ENCODE assay signal across 2 cellular contexts in the genomic region with DNA sequence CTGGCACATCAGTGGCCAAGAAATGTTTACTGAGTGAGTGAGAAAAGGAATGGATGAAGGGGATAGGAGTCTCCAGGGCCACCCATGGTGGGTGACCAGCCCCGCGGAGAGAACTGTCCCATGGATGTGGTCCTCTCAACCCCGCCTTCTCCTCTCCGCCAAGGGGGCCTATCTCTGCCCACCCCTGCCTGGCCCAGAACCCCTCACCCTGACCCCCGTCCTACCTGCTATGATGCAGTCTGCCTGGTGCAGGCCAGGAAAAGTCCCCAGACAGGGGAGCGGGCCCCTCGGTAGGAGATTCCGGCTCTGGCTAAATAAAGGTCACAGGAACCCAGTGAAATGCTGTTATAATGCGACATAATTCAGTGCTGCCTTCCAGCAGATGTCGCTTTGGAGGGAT.
TF ChIP-seq lines count a peak whose summit lies in the region.

No MANE protein-coding gene starts in this region.

TF ChIP-seq in HepG2, 621 proteins besides CTCF, POLR2A, EP300 and RAD21:
- no peak for TF ChIP-seq ZNF790 (CRISPR knock-in tag; IDR thresholded peaks at IDR 0.05; ENCODE audit: borderline replicate concordance)

TF ChIP-seq in H1, 55 proteins besides CTCF, POLR2A, EP300 and RAD21:
- TF ChIP-seq, protein P1, sequence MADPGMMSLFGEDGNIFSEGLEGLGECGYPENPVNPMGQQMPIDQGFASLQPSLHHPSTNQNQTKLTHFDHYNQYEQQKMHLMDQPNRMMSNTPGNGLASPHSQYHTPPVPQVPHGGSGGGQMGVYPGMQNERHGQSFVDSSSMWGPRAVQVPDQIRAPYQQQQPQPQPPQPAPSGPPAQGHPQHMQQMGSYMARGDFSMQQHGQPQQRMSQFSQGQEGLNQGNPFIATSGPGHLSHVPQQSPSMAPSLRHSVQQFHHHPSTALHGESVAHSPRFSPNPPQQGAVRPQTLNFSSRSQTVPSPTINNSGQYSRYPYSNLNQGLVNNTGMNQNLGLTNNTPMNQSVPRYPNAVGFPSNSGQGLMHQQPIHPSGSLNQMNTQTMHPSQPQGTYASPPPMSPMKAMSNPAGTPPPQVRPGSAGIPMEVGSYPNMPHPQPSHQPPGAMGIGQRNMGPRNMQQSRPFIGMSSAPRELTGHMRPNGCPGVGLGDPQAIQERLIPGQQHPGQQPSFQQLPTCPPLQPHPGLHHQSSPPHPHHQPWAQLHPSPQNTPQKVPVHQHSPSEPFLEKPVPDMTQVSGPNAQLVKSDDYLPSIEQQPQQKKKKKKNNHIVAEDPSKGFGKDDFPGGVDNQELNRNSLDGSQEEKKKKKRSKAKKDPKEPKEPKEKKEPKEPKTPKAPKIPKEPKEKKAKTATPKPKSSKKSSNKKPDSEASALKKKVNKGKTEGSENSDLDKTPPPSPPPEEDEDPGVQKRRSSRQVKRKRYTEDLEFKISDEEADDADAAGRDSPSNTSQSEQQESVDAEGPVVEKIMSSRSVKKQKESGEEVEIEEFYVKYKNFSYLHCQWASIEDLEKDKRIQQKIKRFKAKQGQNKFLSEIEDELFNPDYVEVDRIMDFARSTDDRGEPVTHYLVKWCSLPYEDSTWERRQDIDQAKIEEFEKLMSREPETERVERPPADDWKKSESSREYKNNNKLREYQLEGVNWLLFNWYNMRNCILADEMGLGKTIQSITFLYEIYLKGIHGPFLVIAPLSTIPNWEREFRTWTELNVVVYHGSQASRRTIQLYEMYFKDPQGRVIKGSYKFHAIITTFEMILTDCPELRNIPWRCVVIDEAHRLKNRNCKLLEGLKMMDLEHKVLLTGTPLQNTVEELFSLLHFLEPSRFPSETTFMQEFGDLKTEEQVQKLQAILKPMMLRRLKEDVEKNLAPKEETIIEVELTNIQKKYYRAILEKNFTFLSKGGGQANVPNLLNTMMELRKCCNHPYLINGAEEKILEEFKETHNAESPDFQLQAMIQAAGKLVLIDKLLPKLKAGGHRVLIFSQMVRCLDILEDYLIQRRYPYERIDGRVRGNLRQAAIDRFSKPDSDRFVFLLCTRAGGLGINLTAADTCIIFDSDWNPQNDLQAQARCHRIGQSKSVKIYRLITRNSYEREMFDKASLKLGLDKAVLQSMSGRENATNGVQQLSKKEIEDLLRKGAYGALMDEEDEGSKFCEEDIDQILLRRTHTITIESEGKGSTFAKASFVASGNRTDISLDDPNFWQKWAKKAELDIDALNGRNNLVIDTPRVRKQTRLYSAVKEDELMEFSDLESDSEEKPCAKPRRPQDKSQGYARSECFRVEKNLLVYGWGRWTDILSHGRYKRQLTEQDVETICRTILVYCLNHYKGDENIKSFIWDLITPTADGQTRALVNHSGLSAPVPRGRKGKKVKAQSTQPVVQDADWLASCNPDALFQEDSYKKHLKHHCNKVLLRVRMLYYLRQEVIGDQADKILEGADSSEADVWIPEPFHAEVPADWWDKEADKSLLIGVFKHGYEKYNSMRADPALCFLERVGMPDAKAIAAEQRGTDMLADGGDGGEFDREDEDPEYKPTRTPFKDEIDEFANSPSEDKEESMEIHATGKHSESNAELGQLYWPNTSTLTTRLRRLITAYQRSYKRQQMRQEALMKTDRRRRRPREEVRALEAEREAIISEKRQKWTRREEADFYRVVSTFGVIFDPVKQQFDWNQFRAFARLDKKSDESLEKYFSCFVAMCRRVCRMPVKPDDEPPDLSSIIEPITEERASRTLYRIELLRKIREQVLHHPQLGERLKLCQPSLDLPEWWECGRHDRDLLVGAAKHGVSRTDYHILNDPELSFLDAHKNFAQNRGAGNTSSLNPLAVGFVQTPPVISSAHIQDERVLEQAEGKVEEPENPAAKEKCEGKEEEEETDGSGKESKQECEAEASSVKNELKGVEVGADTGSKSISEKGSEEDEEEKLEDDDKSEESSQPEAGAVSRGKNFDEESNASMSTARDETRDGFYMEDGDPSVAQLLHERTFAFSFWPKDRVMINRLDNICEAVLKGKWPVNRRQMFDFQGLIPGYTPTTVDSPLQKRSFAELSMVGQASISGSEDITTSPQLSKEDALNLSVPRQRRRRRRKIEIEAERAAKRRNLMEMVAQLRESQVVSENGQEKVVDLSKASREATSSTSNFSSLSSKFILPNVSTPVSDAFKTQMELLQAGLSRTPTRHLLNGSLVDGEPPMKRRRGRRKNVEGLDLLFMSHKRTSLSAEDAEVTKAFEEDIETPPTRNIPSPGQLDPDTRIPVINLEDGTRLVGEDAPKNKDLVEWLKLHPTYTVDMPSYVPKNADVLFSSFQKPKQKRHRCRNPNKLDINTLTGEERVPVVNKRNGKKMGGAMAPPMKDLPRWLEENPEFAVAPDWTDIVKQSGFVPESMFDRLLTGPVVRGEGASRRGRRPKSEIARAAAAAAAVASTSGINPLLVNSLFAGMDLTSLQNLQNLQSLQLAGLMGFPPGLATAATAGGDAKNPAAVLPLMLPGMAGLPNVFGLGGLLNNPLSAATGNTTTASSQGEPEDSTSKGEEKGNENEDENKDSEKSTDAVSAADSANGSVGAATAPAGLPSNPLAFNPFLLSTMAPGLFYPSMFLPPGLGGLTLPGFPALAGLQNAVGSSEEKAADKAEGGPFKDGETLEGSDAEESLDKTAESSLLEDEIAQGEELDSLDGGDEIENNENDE (IDR thresholded peaks at IDR 0.05; ENCODE audit: insufficient replicate concordance, low read length), result no peak
